Comparison of ENCODE assay signal across 10 cellular contexts in genomic region chr14:97218336-97218712, GRCh38.
A peak's percentile ranks its signal among the peaks of the same experiment; 100 is the strongest.
DNase-seq lines count a peak whose midpoint lies in the region; TF ChIP-seq lines count a peak whose summit lies in the region.
"Had no signal": no experiment of that assay in that cellular context is flagged by ENCODE, and none has a peak within 500 bp of the region (broad histone marks: within the 10 kb centered on the region; RNA-seq: fewer than 3 reads in every experiment).

No MANE protein-coding gene starts in this region.

- H3K36me3 ChIP-seq in iPS-18a (ENCODE audit: control insufficient read depth, low read depth, low read length) (no peaks in the 10 kb centered on the region), spleen (no peaks in the 10 kb centered on the region)

- H3K9me3 Mint-ChIP-seq in activated T-cell treated with anti-CD3 and anti-CD28 coated beads, Interleukin-2, amount 50 U/mL, for 24 hours: no peaks in the 10 kb centered on the region
- H3K9me3 Mint-ChIP-seq in CD14-positive monocyte: peaks cover 0 to 14% (median 2%) of the 10 kb centered on the region in 7 donors

- peaks cover 14% of the 10 kb centered on the region for H3K4me1 Mint-ChIP-seq in activated T-cell treated with anti-CD3 and anti-CD28 coated beads, Interleukin-2, amount 50 U/mL, for 24 hours (ENCODE audit: low read depth)
- H3K4me1 Mint-ChIP-seq in CD14-positive monocyte: no peaks in the 10 kb centered on the region

- intact Hi-C loops in spleen (cut with DNase I; ENCODE audit: low total_unique reads): no loop called here
- intact Hi-C loops in CD14-positive monocyte (cut with micrococcal nuclease): no loop called here

- TF ChIP-seq POLR2A in spleen (IDR thresholded peaks at IDR 0.05): no peak

- H3K4me1 ChIP-seq in iPS-18a (ENCODE audit: control insufficient read depth, low read depth, low read length): peaks cover 17% of the 10 kb centered on the region
- peaks cover 3 to 21% (median 15%) of the 10 kb centered on the region in 6 donors for H3K4me1 ChIP-seq in spleen

- H3K9me3 ChIP-seq in iPS-18a (ENCODE audit: control insufficient read depth, low read depth, low read length) (no peaks in the 10 kb centered on the region), spleen (no peaks in the 10 kb centered on the region)

- H3K4me3 ChIP-seq in iPS-18a (ENCODE audit: low read length) (peak overlapping the region; percentile 79), spleen (peak overlapping the region; percentile 26 to 69 (median 38)), foreskin fibroblast (ENCODE audit: low read depth in 1 of 2, low read length in 2 of 2) (peak overlapping the region in 1 of 2 donors; percentile 22)

- H3K36me3 Mint-ChIP-seq in activated T-cell treated with anti-CD3 and anti-CD28 coated beads, Interleukin-2, amount 50 U/mL, for 24 hours (ENCODE audit: low read depth): no peaks in the 10 kb centered on the region
- no peaks in the 10 kb centered on the region for H3K36me3 Mint-ChIP-seq in CD14-positive monocyte

- H3K27ac ChIP-seq in iPS-18a (ENCODE audit: low read length) (no peak overlapping the region), spleen (no peak overlapping the region)

- no peak for TF ChIP-seq CTCF in spleen (IDR thresholded peaks at IDR 0.05 in 8 of 11, conservative IDR thresholded peaks at IDR 0.05 in 3 of 11)
- no peak for TF ChIP-seq CTCF in CD14-positive monocyte (IDR thresholded peaks at IDR 0.05)
- no peak for TF ChIP-seq CTCF in foreskin fibroblast (IDR thresholded peaks at IDR 0.05; ENCODE audit: low read depth, low read length)

- H3K27me3 ChIP-seq in iPS-18a (ENCODE audit: control insufficient read depth, insufficient read depth, low read length) (peaks cover 21% of the 10 kb centered on the region), spleen (replicated peaks in 1 of 7) (peaks cover 0 to 53% (median 19%) of the 10 kb centered on the region in 7 donors)

- H3K9ac ChIP-seq in iPS-18a (ENCODE audit: low read length): peak overlapping the region; percentile 72

- no peak overlapping the region for H3K27ac Mint-ChIP-seq in activated T-cell treated with anti-CD3 and anti-CD28 coated beads, Interleukin-2, amount 50 U/mL, for 24 hours
- H3K27ac Mint-ChIP-seq in CD14-positive monocyte: no peak overlapping the region

- DNase-seq in NCI-H2171 treated with DMSO at 0.1 percent for 48 hours (lab: John Stamatoyannopoulos, UW): peak; percentile 24
- DNase-seq in NCI-H2171 (lab: John Stamatoyannopoulos, UW): no peak
- peak; percentile 30 for DNase-seq in activated T-cell treated with anti-CD3 and anti-CD28 coated beads, Interleukin-2, amount 50 U/mL, for 24 hours
- DNase-seq in spleen: no peak
- DNase-seq in MV-4-11 (lab: John Stamatoyannopoulos, UW): no peak
- DNase-seq in CD14-positive monocyte (ENCODE audit: low spot score): no peak
- no peak for DNase-seq in foreskin fibroblast
- DNase-seq: 8988T, small intestine had no signal

- WGBS in spleen, 5 donors: 13 to 26% (median 21%) methylated on average over 13 of the region's 13 CpGs

- peaks cover 23% of the 10 kb centered on the region for H3K27me3 Mint-ChIP-seq in activated T-cell treated with anti-CD3 and anti-CD28 coated beads, Interleukin-2, amount 50 U/mL, for 24 hours
- H3K27me3 Mint-ChIP-seq in CD14-positive monocyte (ENCODE audit: low read depth in 3 of 3): peaks cover 39 to 52% (median 44%) of the 10 kb centered on the region in 3 donors

- peak overlapping the region; percentile 75 for H3K4me3 Mint-ChIP-seq in activated T-cell treated with anti-CD3 and anti-CD28 coated beads, Interleukin-2, amount 50 U/mL, for 24 hours
- peak overlapping the region in 1 of 2 donors; percentile 56 for H3K4me3 Mint-ChIP-seq in CD14-positive monocyte

Comparison
In these comparisons a context has a peak if more than half of its experiments do, and no peak if none do; other contexts are left out.
1. DNase-seq: peak in NCI-H2171 treated with DMSO at 0.1 percent for 48 hours (single experiment) and activated T-cell treated with anti-CD3 and anti-CD28 coated beads, Interleukin-2, amount 50 U/mL, for 24 hours (single experiment); none in NCI-H2171 (single experiment), spleen (single experiment), MV-4-11 (single experiment), CD14-positive monocyte (single experiment) and foreskin fibroblast (0 of 2).